ENCODE assay signal across 14 cellular contexts in the genomic region with DNA sequence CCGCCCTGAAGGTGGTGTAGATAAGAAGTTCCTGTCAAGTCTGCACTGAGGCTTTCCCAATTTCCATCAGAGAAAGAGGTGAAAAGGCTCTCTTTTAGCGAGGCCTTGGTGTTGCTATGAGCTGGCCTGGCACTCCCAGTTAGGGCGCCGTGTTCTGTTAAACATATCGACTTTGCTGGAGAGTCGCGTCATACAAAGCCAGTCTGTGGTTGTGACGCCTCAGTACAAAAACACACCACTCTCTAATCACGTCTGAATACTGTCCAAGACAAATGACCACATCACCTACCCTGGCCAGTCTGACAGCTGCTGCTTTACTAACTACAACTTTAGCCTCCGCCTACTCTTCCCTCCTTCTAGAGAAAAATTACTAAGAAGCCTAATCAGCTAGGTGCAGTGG. TPM values are rescaled to one million over a fixed set of nuclear protein-coding genes. Genes with fewer than 3 reads are reported as not detected.
A peak's percentile ranks its signal among the peaks of the same experiment; 100 is the strongest.
DNase-seq lines count a peak whose midpoint lies in the region; ATAC-seq and TF ChIP-seq lines count a peak whose summit lies in the region.
"Had no signal": no experiment of that assay in that cellular context is flagged by ENCODE, and none has a peak within 500 bp of the region (broad histone marks: within the 10 kb centered on the region; RNA-seq: fewer than 3 reads in every experiment).

No MANE protein-coding gene starts in this region.

- H3K9me3 Mint-ChIP-seq in activated CD8-positive, alpha-beta memory T cell treated with anti-CD3 and anti-CD28 coated beads, Interleukin-2, amount 10 ng/mL, durations not matched to agents 7 days and 5 days (ENCODE audit: low read depth): peaks cover 1% of the 10 kb centered on the region

- H3K36me3 ChIP-seq in osteoblast (ENCODE audit: insufficient read depth, low read length): no peaks in the 10 kb centered on the region
- H3K36me3 ChIP-seq in stomach: no peaks in the 10 kb centered on the region
- H3K36me3 ChIP-seq in thyroid gland: no peaks in the 10 kb centered on the region

- H3K4me1 ChIP-seq in osteoblast (ENCODE audit: insufficient read depth, low read length) (no peaks in the 10 kb centered on the region), stomach (peaks cover 0 to 14% (median 5%) of the 10 kb centered on the region in 4 donors), thyroid gland (no peaks in the 10 kb centered on the region)

- no peak for TF ChIP-seq EP300 in stomach (IDR thresholded peaks at IDR 0.05)

- H3K4me3 Mint-ChIP-seq in activated CD8-positive, alpha-beta memory T cell treated with anti-CD3 and anti-CD28 coated beads, Interleukin-2, amount 10 ng/mL, durations not matched to agents 7 days and 5 days: no peak overlapping the region
- H3K4me3 Mint-ChIP-seq: CD4-positive, CD25-positive, alpha-beta regulatory T cell; GM23338 had no signal

- H3K9me3 ChIP-seq in osteoblast (ENCODE audit: low read depth, low read length) (no peaks in the 10 kb centered on the region), stomach (no peaks in the 10 kb centered on the region), thyroid gland (no peaks in the 10 kb centered on the region)

- no peak for ATAC-seq in activated CD8-positive, alpha-beta memory T cell treated with anti-CD3 and anti-CD28 coated beads, Interleukin-2, amount 10 ng/mL, durations not matched to agents 7 days and 5 days
- ATAC-seq in HG02623 (IDR thresholded peaks at IDR 0.05; ENCODE audit: unreplicated experiment): no peak
- ATAC-seq: GM23338 had no signal

- intact Hi-C loops in stomach (cut with DNase I; ENCODE audit: low total_unique reads): no loop called here
- intact Hi-C loops in thyroid gland (cut with DNase I): no loop called here

- H3K27me3 Mint-ChIP-seq in activated CD8-positive, alpha-beta memory T cell treated with anti-CD3 and anti-CD28 coated beads, Interleukin-2, amount 10 ng/mL, durations not matched to agents 7 days and 5 days: peaks cover 31% of the 10 kb centered on the region

- H4K20me1 ChIP-seq in osteoblast (ENCODE audit: insufficient read depth, low read length): no peaks in the 10 kb centered on the region

- H3K79me2 ChIP-seq in osteoblast (ENCODE audit: insufficient read depth, low read length): no peaks in the 10 kb centered on the region

- peak overlapping the region; percentile 17 for H2AFZ ChIP-seq in osteoblast (ENCODE audit: low read length)
- H2AFZ ChIP-seq: GM23338 had no signal

- WGBS in stomach, 5 donors: 29 to 72% (median 59%) methylated on average over 9 to 10 of the region's 10 CpGs
- 90 to 91% methylated on average over 10 of the region's 10 CpGs for WGBS in thyroid gland, 2 donors

- no peak overlapping the region for H3K27ac Mint-ChIP-seq in activated CD8-positive, alpha-beta memory T cell treated with anti-CD3 and anti-CD28 coated beads, Interleukin-2, amount 10 ng/mL, durations not matched to agents 7 days and 5 days
- H3K27ac Mint-ChIP-seq: GM23338 had no signal

- TF ChIP-seq CTCF in osteoblast (IDR thresholded peaks at IDR 0.05; ENCODE audit: extremely low read depth, low read depth, low read length): no peak
- TF ChIP-seq CTCF in stomach (IDR thresholded peaks at IDR 0.05): no peak
- no peak for TF ChIP-seq CTCF in thyroid gland (IDR thresholded peaks at IDR 0.05)

- no peak overlapping the region for H3K4me2 ChIP-seq in osteoblast (ENCODE audit: insufficient read depth, low read length)
- H3K4me2 ChIP-seq: GM23338 had no signal

- H3K27ac ChIP-seq in osteoblast (ENCODE audit: low read depth, low read length) (no peak overlapping the region), stomach (peak overlapping the region; percentile 4 to 61 (median 43)), thyroid gland (no peak overlapping the region)
- H3K27ac ChIP-seq: 22Rv1 had no signal

- H3K4me3 ChIP-seq in osteoblast (ENCODE audit: insufficient read depth, low read length): no peak overlapping the region
- no peak overlapping the region for H3K4me3 ChIP-seq in stomach
- no peak overlapping the region for H3K4me3 ChIP-seq in thyroid gland (replicated peaks in 1 of 3)
- H3K4me3 ChIP-seq: GM23338 had no signal

- peaks cover 3% of the 10 kb centered on the region for H3K36me3 Mint-ChIP-seq in activated CD8-positive, alpha-beta memory T cell treated with anti-CD3 and anti-CD28 coated beads, Interleukin-2, amount 10 ng/mL, durations not matched to agents 7 days and 5 days

- H3K4me1 Mint-ChIP-seq in activated CD8-positive, alpha-beta memory T cell treated with anti-CD3 and anti-CD28 coated beads, Interleukin-2, amount 10 ng/mL, durations not matched to agents 7 days and 5 days: no peaks in the 10 kb centered on the region
- H3K4me1 Mint-ChIP-seq: GM23338 had no signal

- TF ChIP-seq POLR2A in stomach (IDR thresholded peaks at IDR 0.05) (no peak), thyroid gland (IDR thresholded peaks at IDR 0.05) (no peak)

- H3K27me3 ChIP-seq in osteoblast (ENCODE audit: insufficient read depth, low read length): no peaks in the 10 kb centered on the region
- no peaks in the 10 kb centered on the region for H3K27me3 ChIP-seq in stomach
- H3K27me3 ChIP-seq in thyroid gland: no peaks in the 10 kb centered on the region

- CTCF ChIA-PET in activated CD8-positive, alpha-beta memory T cell treated with anti-CD3 and anti-CD28 coated beads, Interleukin-2, amount 10 ng/mL, durations not matched to agents 7 days and 5 days (lab: Charles Lee): no interaction called here

- peak; percentile 33 for DNase-seq in activated CD8-positive, alpha-beta memory T cell treated with anti-CD3 and anti-CD28 coated beads for 24 hours
- DNase-seq in activated CD8-positive, alpha-beta memory T cell treated with anti-CD3 and anti-CD28 coated beads, Interleukin-2, amount 10 ng/mL, durations not matched to agents 7 days and 5 days: no peak
- peak; percentile 10 for DNase-seq in islet precursor cell
- DNase-seq in osteoblast (ENCODE audit: insufficient read length, low spot score, missing footprints): no peak
- DNase-seq in stomach: peak; percentile 61
- no peak for DNase-seq in thyroid gland
- DNase-seq in activated gamma-delta T cell treated with Interleukin-2 at 50 U/mL for 16 hours: no peak
- DNase-seq: CD4-positive, CD25-positive, alpha-beta regulatory T cell; DMS53; GF-D8; H7 had no signal

RNA-seq across cellular contexts. Expression of a gene that starts 8.0 kb away (rescaled TPM):
- total RNA-seq in activated CD8-positive, alpha-beta memory T cell treated with anti-CD3 and anti-CD28 coated beads, Interleukin-2, amount 10 ng/mL, durations not matched to agents 7 days and 5 days: 10 to 100 TPM; 33.3 to 35.8 TPM
- total RNA-seq in osteoblast: 30.8 and 35.9 TPM in 2 replicates
- 100 to 1,000 TPM in 1 of 5 donors, 10 to 100 TPM in 4; 14.9 to 119 (median 55.4) TPM for total RNA-seq in stomach
- polyA plus RNA-seq in stomach: 10 to 100 TPM; 23.9 to 29.3 (median 26.9) TPM
- 10 to 100 TPM; 37.1 to 74.4 (median 65.7) TPM for total RNA-seq in thyroid gland

Comparison
In these comparisons a context has a peak if more than half of its experiments do, and no peak if none do; other contexts are left out.
1. DNase-seq: peak in activated CD8-positive, alpha-beta memory T cell treated with anti-CD3 and anti-CD28 coated beads for 24 hours (single experiment), islet precursor cell (single experiment) and stomach (single experiment); none in activated CD8-positive, alpha-beta memory T cell treated with anti-CD3 and anti-CD28 coated beads, Interleukin-2, amount 10 ng/mL, durations not matched to agents 7 days and 5 days (single experiment), osteoblast (single experiment), thyroid gland (0 of 2) and activated gamma-delta T cell treated with Interleukin-2 at 50 U/mL for 16 hours (single experiment).
2. H3K27ac ChIP-seq: peak in stomach (5 of 5); none in osteoblast (single experiment) and thyroid gland (0 of 3).